Comparison of ENCODE assay signal across 24 cellular contexts in genomic region chr9:86061972-86062739, GRCh38. TPM values are rescaled to one million over a fixed set of nuclear protein-coding genes. Genes with fewer than 3 reads are reported as not detected.
A peak's percentile ranks its signal among the peaks of the same experiment; 100 is the strongest.
DNase-seq lines count a peak whose midpoint lies in the region; ATAC-seq, FAIRE-seq and TF ChIP-seq lines count a peak whose summit lies in the region.
"Had no signal": no experiment of that assay in that cellular context is flagged by ENCODE, and none has a peak within 500 bp of the region (broad histone marks: within the 10 kb centered on the region; RNA-seq: fewer than 3 reads in every experiment).

No MANE protein-coding gene starts in this region.

- H3K27ac ChIP-seq in A549 (no peak overlapping the region), HepG2 (ENCODE audit: extremely low read length, insufficient read depth, low read length) (no peak overlapping the region), neuronal stem cell (replicated peaks; ENCODE audit: low read length) (no peak overlapping the region)
- H3K27ac ChIP-seq: 22Rv1, KMS-11, SK-N-MC had no signal

- peak; percentile 18 to 31; a peak in 1 of 6 replicates for ATAC-seq in A549
- no peak for ATAC-seq in HepG2
- ATAC-seq in HG02981 (IDR thresholded peaks at IDR 0.05; ENCODE audit: unreplicated experiment) = no peak
- no peak for ATAC-seq in HG03354 (IDR thresholded peaks at IDR 0.05; ENCODE audit: poor library complexity, severe bottlenecking, unreplicated experiment)
- ATAC-seq: CD8-positive, alpha-beta T cell had no signal

- no TSS peak for BruUV-seq in HepG2 (replicated peaks; lab: Mats Ljungman, UMichigan)

- H3K4ac ChIP-seq in neuronal stem cell (ENCODE audit: low read length) = no peak overlapping the region

- H3K14ac ChIP-seq in neuronal stem cell (ENCODE audit: low read length) = no peak overlapping the region

- H2BK5ac ChIP-seq in neuronal stem cell (ENCODE audit: low read length) = no peak overlapping the region

- CTCF ChIA-PET in A549 (lab: Yijun Ruan, JAX) (interaction anchor here (1.6 to 1.7 kb wide), 2 partner anchors 140 to 176 kb away, joined by 3 to 4 read pairs; no protein-coding TSS in a partner anchor), HepG2 (lab: Yijun Ruan, JAX; ENCODE audit: low intra/inter-chr PET ratio, low total read pairs) (no interaction called here)

- H3K36me3 ChIP-seq in HepG2 (replicated peaks in 1 of 2; ENCODE audit: control insufficient read depth in 1 of 2, insufficient read depth in 2 of 2, low read length in 2 of 2) (no peaks in the 10 kb centered on the region), neuronal stem cell (replicated peaks in 1 of 2; ENCODE audit: control insufficient read depth in 2 of 2, insufficient read depth in 2 of 2, low read length in 2 of 2) (peaks cover 7 to 83% of the 10 kb centered on the region in 2 donors)

- no peak for FAIRE-seq in A549 (lab: Jason Lieb, UNC)
- no peak for FAIRE-seq in HepG2 (lab: Jason Lieb, UNC)
- FAIRE-seq: GM12892, GM18507 had no signal

- H3K9me3 ChIP-seq in A549 (no peaks in the 10 kb centered on the region), HepG2 (ENCODE audit: low read length) (no peaks in the 10 kb centered on the region), neuronal stem cell (replicated peaks in 1 of 2; ENCODE audit: control insufficient read depth in 2 of 2, insufficient read depth in 1 of 2, low read depth in 1 of 2, low read length in 2 of 2) (peaks cover 0 to 3% of the 10 kb centered on the region in 2 donors)

- H2BK120ac ChIP-seq in neuronal stem cell (ENCODE audit: low read depth, low read length) = no peak overlapping the region

- POLR2A ChIA-PET in A549 (lab: Yijun Ruan, JAX) = no interaction called here
- POLR2A ChIA-PET in HepG2 (lab: Yijun Ruan, JAX) = no interaction called here

- H3K9ac ChIP-seq in HepG2 (ENCODE audit: insufficient read depth, low read depth, low read length) (no peak overlapping the region), neuronal stem cell (ENCODE audit: low read depth, low read length, poor library complexity) (no peak overlapping the region)
- H3K9ac ChIP-seq: KMS-11 had no signal

- H3K4me1 ChIP-seq in A549 (peaks cover 14% of the 10 kb centered on the region; the same call in 2 of the 3 replicates), HepG2 (ENCODE audit: insufficient read depth, low read length) (peaks cover 13% of the 10 kb centered on the region; the same call in 1 of the 2 replicates), neuronal stem cell (ENCODE audit: control insufficient read depth in 2 of 2, insufficient read depth in 1 of 2, low read depth in 1 of 2, low read length in 2 of 2) (no peaks in the 10 kb centered on the region)

- H3K18ac ChIP-seq in neuronal stem cell (ENCODE audit: low read length) = peak overlapping the region; percentile 33

- TF ChIP-seq CTCF in A549 (IDR thresholded peaks at IDR 0.05) (no peak), brain (conservative IDR thresholded peaks at IDR 0.05) (no peak), HepG2 (CRISPR knock-in tag; IDR thresholded peaks at IDR 0.05) (no peak), GM13976 (IDR thresholded peaks at IDR 0.05; ENCODE audit: borderline replicate concordance, control extremely low read depth, extremely low read depth, insufficient read depth, missing control alignments) (no peak)

- H3K4me1 Mint-ChIP-seq in brain = peaks cover 11% of the 10 kb centered on the region

- H3K23ac ChIP-seq in neuronal stem cell (ENCODE audit: low read depth, low read length, poor library complexity) = peak overlapping the region; percentile 46

- TF ChIP-seq EP300 in A549 (IDR thresholded peaks at IDR 0.05) (no peak), HepG2 (IDR thresholded peaks at IDR 0.05; ENCODE audit: low read depth in 2 of 2, low read length in 2 of 2) (no peak), HepG2 (CRISPR knock-in tag; IDR thresholded peaks at IDR 0.05; ENCODE audit: borderline replicate concordance) (no peak)

- H2BK15ac ChIP-seq in neuronal stem cell (ENCODE audit: low read length) = no peak overlapping the region

- TF ChIP-seq POLR2A in A549 (IDR thresholded peaks at IDR 0.05; ENCODE audit: low read length) (no peak), HepG2 (IDR thresholded peaks at IDR 0.05; ENCODE audit: insufficient read depth in 1 of 2, low read depth in 2 of 2, low read length in 2 of 2) (no peak)

- peaks cover 62% of the 10 kb centered on the region for H3K36me3 Mint-ChIP-seq in brain
- H3K36me3 Mint-ChIP-seq: CD8-positive, alpha-beta T cell had no signal

- H2AFZ ChIP-seq in HepG2 (ENCODE audit: low read length) = no peak overlapping the region
- H2AFZ ChIP-seq in neuronal stem cell (ENCODE audit: low read length) = no peak overlapping the region

- intact Hi-C loops in HepG2 (cut with micrococcal nuclease; ENCODE audit: unreplicated experiment) = no loop called here

- in situ Hi-C loops in HepG2 (cut with HindIII; ENCODE audit: extremely low pct_ligation_motif_present, low pct_unique_long_range_greater_than_20kb) (no loop called here), GM13976 (cut with MboI; ENCODE audit: low sequenced_read_pairs, unreplicated experiment) (no loop called here)

- H3K4me2 ChIP-seq in A549 (no peak overlapping the region), HepG2 (ENCODE audit: low read depth, low read length) (no peak overlapping the region), neuronal stem cell (ENCODE audit: insufficient read depth, low read length, poor library complexity, severe bottlenecking) (no peak overlapping the region)
- H3K4me2 ChIP-seq: KMS-11 had no signal

- no peaks in the 10 kb centered on the region for H3K27me3 Mint-ChIP-seq in brain

- H2BK12ac ChIP-seq in neuronal stem cell (ENCODE audit: low read length) = no peak overlapping the region

- DNase-seq in A549 (ENCODE audit: low read depth in 1 of 2, low spot score in 1 of 2) (no peak), HepG2 (ENCODE audit: low spot score) (no peak), neuronal stem cell (ENCODE audit: low spot score) (no peak), GM13976 (ENCODE audit: low spot score) (no peak), SHP77 (lab: John Stamatoyannopoulos, UW) (no peak)
- DNase-seq: AML-193, C1 segment of cervical spinal cord, DMS153, GOT3, NCI-H1105, NCI-H2081, NCI-H2171, NCI-H524 treated with DMSO at 0.1 percent for 48 hours, OCI-M1, SHP77 treated with DMSO at 0.1 percent for 48 hours had no signal

- no peak overlapping the region for H3K4me3 Mint-ChIP-seq in brain
- H3K4me3 Mint-ChIP-seq: CD8-positive, alpha-beta T cell had no signal

- no peak for TF ChIP-seq RAD21 in A549 (conservative IDR thresholded peaks at IDR 0.05 in 1 of 2, IDR thresholded peaks at IDR 0.05 in 1 of 2)
- no peak for TF ChIP-seq RAD21 in HepG2 (CRISPR knock-in tag; IDR thresholded peaks at IDR 0.05)

- no peak overlapping the region for H4K8ac ChIP-seq in neuronal stem cell (ENCODE audit: low read depth, low read length)

- H3K9me3 Mint-ChIP-seq in brain = peaks cover 0 to 5% (median 0%) of the 10 kb centered on the region in 5 experiments
- H3K9me3 Mint-ChIP-seq: CD8-positive, alpha-beta T cell had no signal

- 0 out of 2 replicates have a peak, but pooled peaks cover 4% of the 10 kb centered on the region for H4K20me1 ChIP-seq in HepG2 (ENCODE audit: insufficient read depth, low read length)

- no peak overlapping the region for H4K91ac ChIP-seq in neuronal stem cell (ENCODE audit: low read depth, low read length, poor library complexity)

- no peak overlapping the region for H2AK5ac ChIP-seq in neuronal stem cell (ENCODE audit: low read depth, low read length)

- H3K4me3 ChIP-seq in A549 (no peak overlapping the region), HepG2 (replicated peaks in 1 of 3; ENCODE audit: insufficient read depth in 1 of 3, low read depth in 2 of 3, low read length in 3 of 3) (no peak overlapping the region), neuronal stem cell (ENCODE audit: low read length in 2 of 2) (no peak overlapping the region)
- H3K4me3 ChIP-seq: SK-N-MC had no signal

- H3K79me2 ChIP-seq in HepG2 (ENCODE audit: insufficient read depth, low read length) = no peaks in the 10 kb centered on the region

- 75% methylated on average over 8 of the region's 11 CpGs for WGBS in A549 (ENCODE audit: missing lambda C conversion rate)
- WGBS in HepG2 (ENCODE audit: low lambda C conversion rate) = 42% methylated on average over 5 of the region's 11 CpGs
- WGBS in neuronal stem cell (ENCODE audit: extremely low coverage in 2 of 2, insufficient read length in 2 of 2, insufficient replicate concordance in 1 of 2), 2 donors = no CpG with 5 or more reads among the region's 11 CpGs

- H3K27me3 ChIP-seq in HepG2 (ENCODE audit: control insufficient read depth in 1 of 2, insufficient read depth in 2 of 2, low read length in 2 of 2) (peaks cover 14 to 54% of the 10 kb centered on the region in 2 experiments; a peak in 4 of 5 replicates), neuronal stem cell (ENCODE audit: control insufficient read depth in 3 of 3, insufficient read depth in 3 of 3, low read depth in 1 of 3, low read length in 3 of 3) (no peaks in the 10 kb centered on the region)

- H3K27ac Mint-ChIP-seq in brain = peak overlapping the region in 3 of 5 experiments; percentile 23 to 56 (median 26)
- H3K27ac Mint-ChIP-seq: CD8-positive, alpha-beta T cell had no signal

- H3K79me1 ChIP-seq in neuronal stem cell (ENCODE audit: low read depth, low read length) = peaks cover 10% of the 10 kb centered on the region

RNA-seq across cellular contexts. Expression of gene GOLM1, which starts 37.2 kb away (rescaled TPM):
- 126 and 145 TPM in 2 replicates for polyA plus RNA-seq in A549 (2011; rRNA removed)
- 53.8 and 57.3 TPM in 2 replicates for polyA plus RNA-seq in A549 (2012; cell fraction: cytosol; rRNA removed)
- polyA plus RNA-seq in A549 (2012; cell fraction: nucleus; rRNA removed) = 31.9 and 43.5 TPM in 2 replicates
- 125 to 160 TPM (median 136 TPM) in 3 replicates for polyA plus RNA-seq in A549 (2017; fragmentation: RNase III; extraction: RNeasy Plus Mini Kit Qiagen cat#74134 plus additional on column Dnase treatment)
- 65.3 and 72.1 TPM in 2 replicates for polyA minus RNA-seq in A549 (2011; rRNA and poly(A)+ RNA removed)
- polyA plus RNA-seq in brain (ENCODE audit: insufficient read depth, low read depth, low replicate concordance) = 215 TPM
- total RNA-seq in HepG2 (2016; rRNA removed; fragmentation: Illumina TruSeq; extraction: Trizol) = 0.20 and 0.31 TPM in 2 replicates
- not detected in 2 replicates for total RNA-seq in HepG2 (2016; cell fraction: cytosol; rRNA removed; fragmentation: Illumina TruSeq; extraction: Trizol; ENCODE audit: low read depth)
- total RNA-seq in HepG2 (2016; cell fraction: insoluble cytoplasmic fraction; rRNA removed; fragmentation: Illumina TruSeq; extraction: Trizol) = 0.18 and 0.22 TPM in 2 replicates
- total RNA-seq in HepG2 (2016; cell fraction: membrane; rRNA removed; fragmentation: Illumina TruSeq; extraction: Trizol) = 0.14 TPM in 1 of 2 replicates, not detected in the other
- 0.25 and 0.28 TPM in 2 replicates for total RNA-seq in HepG2 (2016; cell fraction: nucleus; rRNA removed; fragmentation: Illumina TruSeq; extraction: Trizol)
- polyA plus RNA-seq in HepG2 (2011; rRNA removed) = 0.30 TPM in 2 replicates
- 0.24 TPM in 2 replicates for polyA plus RNA-seq in HepG2 (2011; cell fraction: cytosol; rRNA removed)
- 0.38 and 0.71 TPM in 2 replicates for polyA plus RNA-seq in HepG2 (2011; cell fraction: nucleus; rRNA removed)
- polyA plus RNA-seq in HepG2 (2012) = 2.2 and 2.9 TPM in 2 replicates
- polyA plus RNA-seq in HepG2 (2016; cell fraction: cytosol; fragmentation: Illumina TruSeq; extraction: Trizol; ENCODE audit: low read depth) = not detected in 2 replicates
- 0.13 and 0.36 TPM in 2 replicates for polyA plus RNA-seq in HepG2 (2016; cell fraction: insoluble cytoplasmic fraction; fragmentation: Illumina TruSeq; extraction: Trizol; ENCODE audit: low read depth)
- 0.15 and 0.21 TPM in 2 replicates for polyA plus RNA-seq in HepG2 (2016; cell fraction: membrane; fragmentation: Illumina TruSeq; extraction: Trizol; ENCODE audit: low read depth)
- polyA plus RNA-seq in HepG2 (2016; cell fraction: nucleus; fragmentation: Illumina TruSeq; extraction: Trizol; ENCODE audit: insufficient read depth, low read depth) = 0.81 and 1.0 TPM in 2 replicates
- 29.7 TPM in 1 of 2 replicates, not detected in the other for polyA minus RNA-seq in HepG2 (2011; rRNA and poly(A)+ RNA removed; ENCODE audit: low replicate concordance)
- polyA minus RNA-seq in HepG2 (2011; cell fraction: cytosol; rRNA and poly(A)+ RNA removed) = 0.79 and 1.2 TPM in 2 replicates
- 0.52 and 0.75 TPM in 2 replicates for polyA minus RNA-seq in HepG2 (2011; cell fraction: nucleus; rRNA and poly(A)+ RNA removed)
- polyA plus RNA-seq in neuronal stem cell (2013, experiment 1 of 2) = 79.9 TPM
- polyA plus RNA-seq in neuronal stem cell (2013, experiment 2 of 2) = 79.2 TPM

Comparison
In these comparisons a context has a peak if more than half of its experiments do, and no peak if none do; other contexts are left out.
1. ATAC-seq: peak in A549 (2 of 2); none in HepG2 (single experiment), HG02981 (single experiment) and HG03354 (single experiment).
2. RNA of gene GOLM1, which starts 37.2 kb away (polyA plus RNA-seq): 215 TPM in brain (single experiment) and 31.9 to 160 TPM in A549; 0.13 to 2.9 TPM in HepG2; every median in the first group is over 4 times any median in the second.